9 cellular contexts compared by ENCODE assay signal in genomic region chr18:44802508-44802907, GRCh38.
DNase-seq lines count a peak whose midpoint lies in the region; ATAC-seq and TF ChIP-seq lines count a peak whose summit lies in the region.
"Had no signal": no experiment of that assay in that cellular context is flagged by ENCODE, and none has a peak within 500 bp of the region (broad histone marks: within the 10 kb centered on the region; RNA-seq: fewer than 3 reads in every experiment).

No MANE protein-coding gene starts in this region.

- H3K4me1 ChIP-seq in ascending aorta, result peaks cover 5 to 36% of the 10 kb centered on the region in 2 donors
- H3K4me1 ChIP-seq in hepatocyte (ENCODE audit: insufficient read depth), result peaks cover 63% of the 10 kb centered on the region
- H3K4me1 ChIP-seq in stomach, result peaks cover 31 to 93% (median 72%) of the 10 kb centered on the region in 4 donors

- intact Hi-C loops in ascending aorta (cut with DNase I), result loop anchor here (2.0 to 10.0 kb wide), 3 partner anchors 24 to 822 kb away; no protein-coding TSS in a partner anchor
- intact Hi-C loops in stomach (cut with DNase I; ENCODE audit: low total_unique reads), result no loop called here

- TF ChIP-seq POLR2A in stomach (IDR thresholded peaks at IDR 0.05), result no peak

- DNase-seq in ascending aorta (ENCODE audit: low spot score in 2 of 2) (no peak), hepatocyte (ENCODE audit: low spot score) (no peak), stomach (no peak), immature natural killer cell (no peak), NCI-H2029 treated with DMSO at 0.1 percent for 48 hours (lab: John Stamatoyannopoulos, UW) (no peak)
- no peak for DNase-seq in activated T-cell treated with anti-CD3 and anti-CD28 coated beads, Interleukin-2, amount 50 U/mL, for 1 hour
- DNase-seq: NCI-H1092 had no signal

- no peaks in the 10 kb centered on the region for H3K27me3 ChIP-seq in ascending aorta
- H3K27me3 ChIP-seq in hepatocyte, result no peaks in the 10 kb centered on the region
- no peaks in the 10 kb centered on the region for H3K27me3 ChIP-seq in stomach

- ATAC-seq in GM19351 (IDR thresholded peaks at IDR 0.05; ENCODE audit: unreplicated experiment) (peak; percentile 2), GM21423 (IDR thresholded peaks at IDR 0.05; ENCODE audit: unreplicated experiment) (no peak)

- no peaks in the 10 kb centered on the region for H3K9me2 ChIP-seq in hepatocyte (replicated peaks; ENCODE audit: insufficient read depth)

- no peak overlapping the region for H2AFZ ChIP-seq in hepatocyte

- no peak overlapping the region for H3K4me3 Mint-ChIP-seq in immature natural killer cell

- peaks cover 8 to 32% (median 12%) of the 10 kb centered on the region in 3 donors for H3K36me3 Mint-ChIP-seq in immature natural killer cell

- H3K27ac ChIP-seq in ascending aorta (peak overlapping the region; percentile 87 to 90), hepatocyte (peak overlapping the region; percentile 90), stomach (peak overlapping the region; percentile 59 to 90 (median 85))

- no peak overlapping the region for H3K27ac Mint-ChIP-seq in immature natural killer cell

- peaks cover 0 to 2% (median 0%) of the 10 kb centered on the region in 6 donors for H3K9me3 Mint-ChIP-seq in immature natural killer cell

- TF ChIP-seq EP300 in stomach (IDR thresholded peaks at IDR 0.05), result no peak

- 92% methylated on average over 3 of the region's 3 CpGs for WGBS in hepatocyte (ENCODE audit: low lambda C conversion rate, missing lambda C conversion rate)
- 65 to 79% (median 74%) methylated on average over 3 of the region's 3 CpGs for WGBS in stomach, 5 donors

- TF ChIP-seq CTCF in ascending aorta (IDR thresholded peaks at IDR 0.05) (no peak), hepatocyte (IDR thresholded peaks at IDR 0.05; ENCODE audit: poor library complexity) (no peak), stomach (IDR thresholded peaks at IDR 0.05) (no peak)

- no peaks in the 10 kb centered on the region for H3K9me3 ChIP-seq in ascending aorta
- H3K9me3 ChIP-seq in hepatocyte (ENCODE audit: low read depth), result no peaks in the 10 kb centered on the region
- no peaks in the 10 kb centered on the region for H3K9me3 ChIP-seq in stomach

- H3K27me3 Mint-ChIP-seq in immature natural killer cell (ENCODE audit: low read depth in 3 of 3), result peaks cover 0 to 2% (median 0%) of the 10 kb centered on the region in 3 donors

- H3K4me3 ChIP-seq in ascending aorta (no peak overlapping the region), hepatocyte (no peak overlapping the region), stomach (no peak overlapping the region)

- no peaks in the 10 kb centered on the region for H3K36me3 ChIP-seq in ascending aorta
- no peaks in the 10 kb centered on the region for H3K36me3 ChIP-seq in hepatocyte (replicated peaks; ENCODE audit: insufficient read depth, low read depth)
- H3K36me3 ChIP-seq in stomach, result no peaks in the 10 kb centered on the region

- no peaks in the 10 kb centered on the region for H4K20me1 ChIP-seq in hepatocyte (ENCODE audit: insufficient read depth, poor library complexity, severe bottlenecking)

- peaks cover 44 to 65% of the 10 kb centered on the region in 2 donors for H3K4me1 Mint-ChIP-seq in immature natural killer cell

- peak overlapping the region; percentile 56 for H3K4me2 ChIP-seq in hepatocyte

- H3K79me2 ChIP-seq in hepatocyte, result peaks cover 11% of the 10 kb centered on the region
